8 cellular contexts compared by ENCODE assay signal in genomic region chr7:24979863-24980694, GRCh38. TPM values are rescaled to one million over a fixed set of nuclear protein-coding genes. Genes with fewer than 3 reads are reported as not detected.
DNase-seq lines count a peak whose midpoint lies in the region; ATAC-seq and TF ChIP-seq lines count a peak whose summit lies in the region.

OSBPL3 (minus strand) TSS chr7:24980178; CDS start chr7:24892472, 87,706 bp downstream.

- no peaks in the 10 kb centered on the region for H3K27me3 ChIP-seq in ascending aorta

- H3K9me3 ChIP-seq in ascending aorta, result no peaks in the 10 kb centered on the region

- H3K36me3 ChIP-seq in ascending aorta, result no peaks in the 10 kb centered on the region

- H3K4me3 ChIP-seq in ascending aorta, result peak within 1 kb of the TSS; percentile 66 to 94

- peak; percentile 88 for TF ChIP-seq POLR2A in GM15510 (IDR thresholded peaks at IDR 0.05; ENCODE audit: borderline replicate concordance, extremely low read depth, insufficient read length)

- peak; percentile 61 for DNase-seq in NCI-H1694 treated with DMSO at 0.1 percent for 48 hours (lab: John Stamatoyannopoulos, UW)
- peak; percentile 77 to 97 for DNase-seq in ascending aorta (ENCODE audit: low spot score in 2 of 2)
- DNase-seq in hepatic stellate cell (ENCODE audit: low spot score), result peak; percentile 92
- DNase-seq in renal cortical epithelial cell (ENCODE audit: low read depth), result peak; percentile 88
- no peak for DNase-seq in HPDE6-E6E7 (ENCODE audit: extremely low spot score)

- TF ChIP-seq CTCF in ascending aorta (IDR thresholded peaks at IDR 0.05), result no peak

- peak; percentile 71 for ATAC-seq in HG02884 (IDR thresholded peaks at IDR 0.05; ENCODE audit: unreplicated experiment)

- peaks cover 0 to 3% of the 10 kb centered on the region in 2 donors for H3K4me1 ChIP-seq in ascending aorta

- H3K27ac ChIP-seq in ascending aorta, result peak within 1 kb of the TSS; percentile 66 to 83

- intact Hi-C loops in T-helper 2 cell treated with Interferon-gamma antibody and Interleukin-4, amounts not matched to agents 100 ng/mL and 5 ng/mL, for 36 hours (cut with micrococcal nuclease), result loop anchor here (1.0 to 10.0 kb wide), 12 partner anchors 15 to 405 kb away; partner anchors contain the start of genes CYCS, GSDME and PALS2
- intact Hi-C loops in ascending aorta (cut with DNase I), result loop anchor here (2.0 to 10.0 kb wide), 7 partner anchors 92 to 1225 kb away; partner anchors contain the start of genes CBX3, HNRNPA2B1 and PALS2

RNA-seq across cellular contexts. Expression of gene OSBPL3, which starts in this region (rescaled TPM):
- total RNA-seq in T-helper 2 cell treated with Interferon-gamma antibody and Interleukin-4, amounts not matched to agents 100 ng/mL and 5 ng/mL, for 36 hours, result 104 and 106 TPM in 2 replicates
- total RNA-seq in ascending aorta (0.96 TPM), renal cortical epithelial cell (42.7 and 43.8 TPM in 2 replicates)

Comparison
In these comparisons a context has a peak if more than half of its experiments do, and no peak if none do; other contexts are left out.
1. RNA of gene OSBPL3 (total RNA-seq): 104 to 106 TPM in T-helper 2 cell treated with Interferon-gamma antibody and Interleukin-4, amounts not matched to agents 100 ng/mL and 5 ng/mL, for 36 hours and 42.7 to 43.8 TPM in renal cortical epithelial cell; 0.96 TPM in ascending aorta (single experiment); every median in the first group is over 10 times any median in the second.
2. Peak in DNase-seq, H3K4me3 ChIP-seq and H3K27ac ChIP-seq in ascending aorta; RNA of the gene not detected or under 1 TPM.